2 cellular contexts compared by ENCODE assay signal in genomic region chr1:8370046-8370881, GRCh38.
TF ChIP-seq lines count a peak whose summit lies in the region.

No MANE protein-coding gene starts in this region.

TF ChIP-seq in WTC11, 78 proteins besides CTCF, POLR2A, EP300 and RAD21:
- TF ChIP-seq GABPB1 (CRISPR knock-in tag; IDR thresholded peaks at IDR 0.05): no peak
- peak; percentile 90 for TF ChIP-seq PRDM15 (CRISPR knock-in tag; IDR thresholded peaks at IDR 0.05)
- TF ChIP-seq GRHL2 (CRISPR knock-in tag; IDR thresholded peaks at IDR 0.05; ENCODE audit: insufficient replicate concordance, severe bottlenecking): no peak
- TF ChIP-seq ATF3 (CRISPR knock-in tag; conservative IDR thresholded peaks at IDR 0.05): no peak
- no peak for TF ChIP-seq KAT7 (CRISPR knock-in tag; IDR thresholded peaks at IDR 0.05; ENCODE audit: borderline replicate concordance)
- no peak for TF ChIP-seq ESRRA (CRISPR knock-in tag; IDR thresholded peaks at IDR 0.05; ENCODE audit: borderline replicate concordance)
TF ChIP-seq in WTC11: peak in this region for 1.

TF ChIP-seq in HepG2, 621 proteins besides CTCF, POLR2A, EP300 and RAD21:
- TF ChIP-seq HOXA9 (CRISPR knock-in tag; IDR thresholded peaks at IDR 0.05; ENCODE audit: borderline replicate concordance): no peak
- TF ChIP-seq SRF (IDR thresholded peaks at IDR 0.05; ENCODE audit: low read depth, low read length): peak; percentile 88
- peak; percentile 94 for TF ChIP-seq PRDM15 (CRISPR knock-in tag; IDR thresholded peaks at IDR 0.05)
- TF ChIP-seq TERF1 (CRISPR knock-in tag; IDR thresholded peaks at IDR 0.05): no peak
- TF ChIP-seq ZBTB38 (CRISPR knock-in tag; IDR thresholded peaks at IDR 0.05): 0 out of 2 replicates have a peak, but pooled peaks have one; percentile 20
TF ChIP-seq in HepG2: peak in this region for 3.
